Comparison of ENCODE assay signal across 18 cellular contexts in genomic region chr17:74245145-74245817, GRCh38. TPM values are rescaled to one million over a fixed set of nuclear protein-coding genes. Genes with fewer than 3 reads are reported as not detected.
DNase-seq lines count a peak whose midpoint lies in the region; ATAC-seq, FAIRE-seq and TF ChIP-seq lines count a peak whose summit lies in the region.
"Had no signal": no experiment of that assay in that cellular context is flagged by ENCODE, and none has a peak within 500 bp of the region (broad histone marks: within the 10 kb centered on the region; RNA-seq: fewer than 3 reads in every experiment).

No MANE protein-coding gene starts in this region.

- H3K27me3 ChIP-seq in left ventricle myocardium inferior (ENCODE audit: low read depth) = no peaks in the 10 kb centered on the region
- no peaks in the 10 kb centered on the region for H3K27me3 ChIP-seq in heart right ventricle
- H3K27me3 ChIP-seq in H1 (replicated peaks in 1 of 4; ENCODE audit: control insufficient read depth in 3 of 4, extremely low read depth in 1 of 4, insufficient read depth in 3 of 4, low read length in 3 of 4) = no peaks in the 10 kb centered on the region

- H3K4me2 ChIP-seq in H1 (ENCODE audit: insufficient read depth in 1 of 2, low read depth in 2 of 2, low read length in 2 of 2) = peak overlapping the region; percentile 41 to 48

- H3K56ac ChIP-seq in H1 (replicated peaks; ENCODE audit: insufficient read length, low read depth, low read length) = no peak overlapping the region

- H3K27ac ChIP-seq in left ventricle myocardium inferior (replicated peaks) = peak overlapping the region; percentile 78
- no peak overlapping the region for H3K27ac ChIP-seq in heart right ventricle
- H3K27ac ChIP-seq in H1 (ENCODE audit: low read depth, low read length) = no peak overlapping the region

- no peak for DNase-seq in left ventricle myocardium inferior
- DNase-seq in heart right ventricle = no peak
- peak; percentile 47 to 73 for DNase-seq in H1 (ENCODE audit: low read depth in 1 of 2, low spot score in 2 of 2)
- peak; percentile 91 for DNase-seq in midbrain (lab: John Stamatoyannopoulos, UW)
- no peak for DNase-seq in type B pancreatic cell (ENCODE audit: extremely low spot score, unreplicated experiment)
- DNase-seq in activated CD4-positive, alpha-beta T cell treated with anti-CD3 and anti-CD28 coated beads, Interleukin-2, amount 10 ng/mL, durations not matched to agents 24 days and 14 days = no peak
- DNase-seq: activated CD4-positive, alpha-beta T cell treated with anti-CD3 and anti-CD28 coated beads, Interleukin-2, amount 50 U/mL, for 48 hours; dermis blood vessel endothelial cell; NCI-H2107 had no signal

- intact Hi-C loops in left ventricle myocardium inferior (cut with micrococcal nuclease) (no loop called here), heart right ventricle (cut with DNase I) (loop anchor here in 2 of 10 donors (2.0 to 5.0 kb wide), 2 partner anchors 30 to 37 kb away; no protein-coding TSS in a partner anchor)
- intact Hi-C loops in activated CD4-positive, alpha-beta T cell treated with anti-CD3 and anti-CD28 coated beads, Interleukin-2, amount 10 ng/mL, durations not matched to agents 24 days and 14 days (cut with micrococcal nuclease) = no loop called here

- TF ChIP-seq CTCF in left ventricle myocardium inferior (IDR thresholded peaks at IDR 0.05; ENCODE audit: borderline replicate concordance) (no peak), heart right ventricle (IDR thresholded peaks at IDR 0.05) (no peak), H1 (IDR thresholded peaks at IDR 0.05; ENCODE audit: control extremely low read depth in 1 of 3, insufficient read depth in 1 of 3, low read depth in 1 of 3, low read length in 3 of 3) (peak; percentile 16 to 32 (median 24); a peak in 3 of 4 replicates), type B pancreatic cell (conservative IDR thresholded peaks at IDR 0.05) (peak; percentile 55)

- TF ChIP-seq EP300 in H1 (IDR thresholded peaks at IDR 0.05; ENCODE audit: borderline replicate concordance in 1 of 2, low read depth in 2 of 2, low read length in 2 of 2) = 0 out of 3 replicates have a peak, but pooled peaks of 1 of the 2 experiments have one; percentile 48

- peak overlapping the region; percentile 7 for H2BK120ac ChIP-seq in H1 (replicated peaks; ENCODE audit: low read depth, low read length)

- peak overlapping the region; percentile 73 for H4K5ac ChIP-seq in H1 (ENCODE audit: insufficient read length, low read depth, low read length)

- H3K36me3 Mint-ChIP-seq in type B pancreatic cell = no peaks in the 10 kb centered on the region
- H3K36me3 Mint-ChIP-seq in activated CD4-positive, alpha-beta T cell treated with anti-CD3 and anti-CD28 coated beads, Interleukin-2, amount 10 ng/mL, durations not matched to agents 24 days and 14 days (ENCODE audit: low read depth) = peaks cover 2% of the 10 kb centered on the region

- peak overlapping the region; percentile 21; the same call in 1 of the 2 replicates for H2BK5ac ChIP-seq in H1 (ENCODE audit: low read depth, low read length)

- CTCF ChIA-PET in H1 (lab: Charles Lee; ENCODE audit: partially characterized antibody) = interaction anchor here (0.7 to 2.4 kb wide), 12 partner anchors 9 to 123 kb away, joined by 3 to 10 read pairs (median 4); partner anchors contain the start of gene DNAI2

- H3K23me2 ChIP-seq in H1 (ENCODE audit: low read depth, low read length) = no peaks in the 10 kb centered on the region

- no peaks in the 10 kb centered on the region for H3K79me1 ChIP-seq in H1 (ENCODE audit: low read depth, low read length)

- H2BK15ac ChIP-seq in H1 (ENCODE audit: low read length) = peak overlapping the region; percentile 92; the same call in 1 of the 2 replicates

- 79 to 85% methylated on average over 21 of the region's 21 CpGs for WGBS in heart right ventricle, 2 donors
- WGBS in H1 (ENCODE audit: extremely low coverage in 1 of 2, insufficient coverage in 1 of 2, insufficient read length in 1 of 2, insufficient replicate concordance in 2 of 2, low coverage in 1 of 2, low lambda C conversion rate in 2 of 2, missing lambda C conversion rate in 1 of 2), 2 experiments = 19% methylated on average over 21 of the region's 21 CpGs; no CpG with 5 or more reads in 1 of the 2 experiments

- H2AK5ac ChIP-seq in H1 (ENCODE audit: low read depth, low read length) = peak overlapping the region; percentile 47

- H3K23ac ChIP-seq in H1 (ENCODE audit: insufficient read length) = no peak overlapping the region

- H3K27me3 Mint-ChIP-seq in type B pancreatic cell = no peaks in the 10 kb centered on the region
- no peaks in the 10 kb centered on the region for H3K27me3 Mint-ChIP-seq in activated CD4-positive, alpha-beta T cell treated with anti-CD3 and anti-CD28 coated beads, Interleukin-2, amount 10 ng/mL, durations not matched to agents 24 days and 14 days

- no peak overlapping the region for H2AFZ ChIP-seq in H1 (ENCODE audit: low read length)

- H3K18ac ChIP-seq in H1 (ENCODE audit: extremely low read depth, low read length) = peak overlapping the region; percentile 76

- H3K4me1 ChIP-seq in left ventricle myocardium inferior (peaks cover 52% of the 10 kb centered on the region), heart right ventricle (peaks cover 14 to 48% (median 38%) of the 10 kb centered on the region in 9 donors), H1 (replicated peaks in 1 of 4; ENCODE audit: control insufficient read depth in 3 of 4, insufficient read depth in 4 of 4, low read length in 3 of 4) (peaks cover 8 to 19% (median 15%) of the 10 kb centered on the region in 4 experiments)

- no peak overlapping the region for H3K27ac Mint-ChIP-seq in type B pancreatic cell
- H3K27ac Mint-ChIP-seq in activated CD4-positive, alpha-beta T cell treated with anti-CD3 and anti-CD28 coated beads, Interleukin-2, amount 10 ng/mL, durations not matched to agents 24 days and 14 days = no peak overlapping the region
- H3K27ac Mint-ChIP-seq: memory B cell had no signal

- no peak for FAIRE-seq in H1 (lab: Jason Lieb, UNC)
- FAIRE-seq: A204.1, GM12891 had no signal

- peak overlapping the region; percentile 75 for H2BK12ac ChIP-seq in H1 (ENCODE audit: low read depth, low read length)

- TF ChIP-seq POLR2A in H1 (IDR thresholded peaks at IDR 0.05; ENCODE audit: control extremely low read depth in 1 of 2, low read depth in 2 of 2, low read length in 2 of 2) = no peak

- peak overlapping the region; percentile 58 for H3K4me3 Mint-ChIP-seq in type B pancreatic cell
- no peak overlapping the region for H3K4me3 Mint-ChIP-seq in activated CD4-positive, alpha-beta T cell treated with anti-CD3 and anti-CD28 coated beads, Interleukin-2, amount 10 ng/mL, durations not matched to agents 24 days and 14 days
- H3K4me3 Mint-ChIP-seq: memory B cell had no signal

- H3K79me2 ChIP-seq in H1 (ENCODE audit: control insufficient read depth in 1 of 2, insufficient read depth in 2 of 2, low read length in 2 of 2) = no peaks in the 10 kb centered on the region

- no peak for TF ChIP-seq RAD21 in H1 (IDR thresholded peaks at IDR 0.05 in 1 of 2, conservative IDR thresholded peaks at IDR 0.05 in 1 of 2; ENCODE audit: low read depth in 2 of 2, low read length in 2 of 2)

- no peak overlapping the region for H3K14ac ChIP-seq in H1 (ENCODE audit: insufficient read length)

- peak overlapping the region; percentile 83 for H4K91ac ChIP-seq in H1 (replicated peaks; ENCODE audit: insufficient read length, low read length)

- H3K9ac ChIP-seq in H1 (replicated peaks in 1 of 4; ENCODE audit: extremely low read depth in 1 of 4, low read depth in 3 of 4, low read length in 3 of 4) = no peak overlapping the region

- no peak overlapping the region; the same call in 1 of the 2 replicates for H4K8ac ChIP-seq in H1 (ENCODE audit: extremely low read depth, insufficient read depth, low read length)

- no peak overlapping the region for H3K4me3 ChIP-seq in left ventricle myocardium inferior
- H3K4me3 ChIP-seq in heart right ventricle = no peak overlapping the region
- peak overlapping the region in 1 of 4 experiments; percentile 13; a peak in 3 of 8 replicates for H3K4me3 ChIP-seq in H1 (ENCODE audit: extremely low read depth in 1 of 4, insufficient read depth in 2 of 4, low read depth in 3 of 4, low read length in 4 of 4)

- no peaks in the 10 kb centered on the region for H3K9me3 Mint-ChIP-seq in type B pancreatic cell
- H3K9me3 Mint-ChIP-seq in activated CD4-positive, alpha-beta T cell treated with anti-CD3 and anti-CD28 coated beads, Interleukin-2, amount 10 ng/mL, durations not matched to agents 24 days and 14 days = no peaks in the 10 kb centered on the region
- H3K9me3 Mint-ChIP-seq: memory B cell had no signal

- H3K4ac ChIP-seq in H1 (replicated peaks; ENCODE audit: insufficient read length, low read depth, low read length) = peak overlapping the region; percentile 27

- H4K20me1 ChIP-seq in H1 (replicated peaks in 1 of 2; ENCODE audit: control insufficient read depth in 1 of 2, insufficient read depth in 2 of 2, low read length in 2 of 2) = no peaks in the 10 kb centered on the region

- no peak for ATAC-seq in heart right ventricle
- ATAC-seq in HG03280 (IDR thresholded peaks at IDR 0.05; ENCODE audit: unreplicated experiment) = no peak
- no peak for ATAC-seq in GM21360 (IDR thresholded peaks at IDR 0.05; ENCODE audit: unreplicated experiment)

- H3K9me3 ChIP-seq in left ventricle myocardium inferior (replicated peaks) (no peaks in the 10 kb centered on the region), heart right ventricle (no peaks in the 10 kb centered on the region), H1 (ENCODE audit: insufficient read depth in 2 of 2, low read depth in 1 of 2, low read length in 1 of 2) (0 out of 4 replicates have a peak, but pooled peaks cover 0 to 4% of the 10 kb centered on the region in 2 experiments)

- H3K4me1 Mint-ChIP-seq in type B pancreatic cell (ENCODE audit: unreplicated experiment) = peaks cover 16% of the 10 kb centered on the region
- H3K4me1 Mint-ChIP-seq in activated CD4-positive, alpha-beta T cell treated with anti-CD3 and anti-CD28 coated beads, Interleukin-2, amount 10 ng/mL, durations not matched to agents 24 days and 14 days = no peaks in the 10 kb centered on the region
- H3K4me1 Mint-ChIP-seq: memory B cell had no signal

- H3K36me3 ChIP-seq in left ventricle myocardium inferior (peaks cover 16% of the 10 kb centered on the region), heart right ventricle (peaks cover 0 to 24% (median 0%) of the 10 kb centered on the region in 9 donors), H1 (ENCODE audit: control insufficient read depth in 2 of 4, insufficient read depth in 4 of 4, low read length in 3 of 4) (no peaks in the 10 kb centered on the region)

- POLR2A ChIA-PET in H1 (lab: Charles Lee; ENCODE audit: partially characterized antibody) = interaction anchor here (0.7 to 8.2 kb wide), 9 partner anchors 10 to 41 kb away, joined by 3 to 61 read pairs (median 5); partner anchors contain the start of gene TTYH2

- 0 out of 2 replicates have a peak overlapping the region, but pooled peaks have one; percentile 75 for H2BK20ac ChIP-seq in H1 (ENCODE audit: low read length)

RNA-seq across cellular contexts. Expression of gene DNAI2, which starts 28.8 kb away (rescaled TPM):
- total RNA-seq in left ventricle myocardium inferior (not detected), heart right ventricle (under 1 TPM in 1 of 10 donors, not detected in 9; 0.16 TPM), type B pancreatic cell (ENCODE audit: low replicate concordance) (0.21 and 0.87 TPM in 2 replicates)
- polyA plus RNA-seq in heart right ventricle (not detected), H1 (2011; rRNA removed) (0.08 and 0.24 TPM in 2 replicates)
- total RNA-seq in H1 (2021; fragmentation: NEBNext Ultra II Directional; extraction: Animal tissue kit (Norgen Biotek cat#: 25700)) = 0.15 TPM in 1 of 2 replicates, not detected in the other
- 0.16 TPM for polyA plus RNA-seq in H1 (2011; cell fraction: cytosol; rRNA removed)
- polyA plus RNA-seq in H1 (2011; cell fraction: nucleus; rRNA removed) = 0.40 TPM
- polyA plus RNA-seq in H1 (2012, experiment 1 of 2) = 0.35 to 0.52 TPM in 2 of 4 replicates, not detected in the others
- polyA plus RNA-seq in H1 (2012, experiment 2 of 2) = not detected
- polyA plus RNA-seq in H1 (2013, experiment 1 of 2) = 0.10 TPM
- polyA plus RNA-seq in H1 (2013, experiment 2 of 2) = 0.06 TPM
- polyA minus RNA-seq in H1 (2011; rRNA and poly(A)+ RNA removed) = 0.22 TPM in 1 of 2 replicates, not detected in the other
- not detected for polyA minus RNA-seq in H1 (2011; cell fraction: cytosol; rRNA and poly(A)+ RNA removed)
- not detected for polyA minus RNA-seq in H1 (2011; cell fraction: nucleus; rRNA and poly(A)+ RNA removed)
- 0.09 and 0.26 TPM in 2 replicates for total RNA-seq in activated CD4-positive, alpha-beta T cell treated with anti-CD3 and anti-CD28 coated beads, Interleukin-2, amount 10 ng/mL, durations not matched to agents 24 days and 14 days
- total RNA-seq: dermis blood vessel endothelial cell, glomerular endothelial cell, OCI-LY7, skeletal muscle tissue, ureter had no signal

RNA-seq across cellular contexts. Expression of gene TTYH2, which starts 31.9 kb away (rescaled TPM):
- total RNA-seq in left ventricle myocardium inferior (28.1 TPM), heart right ventricle (10 to 100 TPM; 20.9 to 36.3 (median 26.1) TPM), type B pancreatic cell (ENCODE audit: low replicate concordance) (2.2 and 12.4 TPM in 2 replicates)
- polyA plus RNA-seq in heart right ventricle (10 to 100 TPM in 1 of 2 donors, 1 to 10 TPM in 1; 8.6 to 20.6 TPM), H1 (2011; rRNA removed) (9.2 and 17.3 TPM in 2 replicates)
- total RNA-seq in H1 (2021; fragmentation: NEBNext Ultra II Directional; extraction: Animal tissue kit (Norgen Biotek cat#: 25700)) = 3.2 and 3.7 TPM in 2 replicates
- polyA plus RNA-seq in H1 (2011; cell fraction: cytosol; rRNA removed) = 7.6 TPM
- 16.4 TPM for polyA plus RNA-seq in H1 (2011; cell fraction: nucleus; rRNA removed)
- 3.1 to 4.0 TPM (median 3.4 TPM) in 4 replicates for polyA plus RNA-seq in H1 (2012, experiment 1 of 2)
- 3.2 TPM for polyA plus RNA-seq in H1 (2012, experiment 2 of 2)
- polyA plus RNA-seq in H1 (2013, experiment 1 of 2) = 5.3 TPM
- polyA plus RNA-seq in H1 (2013, experiment 2 of 2) = 5.8 TPM
- polyA minus RNA-seq in H1 (2011; rRNA and poly(A)+ RNA removed) = 7.4 and 9.7 TPM in 2 replicates
- 3.1 TPM for polyA minus RNA-seq in H1 (2011; cell fraction: cytosol; rRNA and poly(A)+ RNA removed)
- 8.3 TPM for polyA minus RNA-seq in H1 (2011; cell fraction: nucleus; rRNA and poly(A)+ RNA removed)
- total RNA-seq in activated CD4-positive, alpha-beta T cell treated with anti-CD3 and anti-CD28 coated beads, Interleukin-2, amount 10 ng/mL, durations not matched to agents 24 days and 14 days = 7.8 and 8.1 TPM in 2 replicates

RNA-seq across cellular contexts. Expression of gene RPL38, which starts 41.8 kb away (rescaled TPM):
- total RNA-seq in left ventricle myocardium inferior = 702 TPM
- total RNA-seq in heart right ventricle = 100 to 1,000 TPM; 661 to 847 (median 735) TPM
- polyA plus RNA-seq in heart right ventricle = 1,000 to 10,000 TPM; 1,527 to 2,186 TPM
- total RNA-seq in H1 (2021; fragmentation: NEBNext Ultra II Directional; extraction: Animal tissue kit (Norgen Biotek cat#: 25700)) = 1,195 and 1,222 TPM in 2 replicates
- 412 and 510 TPM in 2 replicates for polyA plus RNA-seq in H1 (2011; rRNA removed)
- 1,085 TPM for polyA plus RNA-seq in H1 (2011; cell fraction: cytosol; rRNA removed)
- 1,333 TPM for polyA plus RNA-seq in H1 (2011; cell fraction: nucleus; rRNA removed)
- polyA plus RNA-seq in H1 (2012, experiment 1 of 2) = 3,837 to 6,357 TPM (median 4,194 TPM) in 4 replicates
- polyA plus RNA-seq in H1 (2012, experiment 2 of 2) = 920 TPM
- 4,258 TPM for polyA plus RNA-seq in H1 (2013, experiment 1 of 2)
- polyA plus RNA-seq in H1 (2013, experiment 2 of 2) = 4,313 TPM
- 802 and 987 TPM in 2 replicates for polyA minus RNA-seq in H1 (2011; rRNA and poly(A)+ RNA removed)
- polyA minus RNA-seq in H1 (2011; cell fraction: cytosol; rRNA and poly(A)+ RNA removed) = 425 TPM
- polyA minus RNA-seq in H1 (2011; cell fraction: nucleus; rRNA and poly(A)+ RNA removed) = 337 TPM
- 1,028 and 1,111 TPM in 2 replicates for total RNA-seq in type B pancreatic cell (ENCODE audit: low replicate concordance)
- total RNA-seq in activated CD4-positive, alpha-beta T cell treated with anti-CD3 and anti-CD28 coated beads, Interleukin-2, amount 10 ng/mL, durations not matched to agents 24 days and 14 days = 1,176 and 1,244 TPM in 2 replicates

Comparison
In these comparisons a context has a peak if more than half of its experiments do, and no peak if none do; other contexts are left out.
1. DNase-seq: peak in H1 (2 of 2) and midbrain (single experiment); none in left ventricle myocardium inferior (single experiment), heart right ventricle (0 of 2), type B pancreatic cell (single experiment) and activated CD4-positive, alpha-beta T cell treated with anti-CD3 and anti-CD28 coated beads, Interleukin-2, amount 10 ng/mL, durations not matched to agents 24 days and 14 days (single experiment).
2. CTCF ChIP-seq: peak in H1 (3 of 3) and type B pancreatic cell (single experiment); none in left ventricle myocardium inferior (single experiment) and heart right ventricle (0 of 9).